2 cellular contexts compared by ENCODE assay signal in genomic region chr12:114447274-114447716, GRCh38.
TF ChIP-seq lines count a peak whose summit lies in the region.

No MANE protein-coding gene starts in this region.

TF ChIP-seq in H1, 55 proteins besides CTCF, POLR2A, EP300 and RAD21:
- TF ChIP-seq SRF (IDR thresholded peaks at IDR 0.05; ENCODE audit: low read depth, low read length): no peak
- no peak for TF ChIP-seq RBBP5 (IDR thresholded peaks at IDR 0.05; ENCODE audit: borderline replicate concordance, low read depth, low read length)
- TF ChIP-seq POU5F1 (IDR thresholded peaks at IDR 0.05; ENCODE audit: low read depth, low read length): no peak
- peak; percentile 84 for TF ChIP-seq RNF2 (IDR thresholded peaks at IDR 0.05; ENCODE audit: borderline replicate concordance, low read depth, low read length, missing control alignments, poor library complexity, severe bottlenecking)
- peak; percentile 28 for TF ChIP-seq KDM4A (IDR thresholded peaks at IDR 0.05; ENCODE audit: low read depth, low read length, severe bottlenecking)
- TF ChIP-seq SUZ12 (IDR thresholded peaks at IDR 0.05; ENCODE audit: low read length): peak; percentile 97
- TF ChIP-seq FOSL1 (IDR thresholded peaks at IDR 0.05; ENCODE audit: insufficient read depth, low read depth, low read length): no peak
- TF ChIP-seq SAP30 (IDR thresholded peaks at IDR 0.05; ENCODE audit: insufficient read depth, insufficient replicate concordance, low read length): no peak
- TF ChIP-seq POLR2AphosphoS5 (IDR thresholded peaks at IDR 0.05; ENCODE audit: low read depth, low read length): no peak
- no peak for TF ChIP-seq SIRT6 (IDR thresholded peaks at IDR 0.05; ENCODE audit: low read length)
- TF ChIP-seq CHD2 (IDR thresholded peaks at IDR 0.05; ENCODE audit: low read length): no peak
- TF ChIP-seq EZH2 (IDR thresholded peaks at IDR 0.05; ENCODE audit: low read depth, low read length, severe bottlenecking): peak; percentile 96
- no peak for TF ChIP-seq CHD1 (IDR thresholded peaks at IDR 0.05; ENCODE audit: low read depth, low read length)
- TF ChIP-seq YY1 (IDR thresholded peaks at IDR 0.05; ENCODE audit: low read depth, low read length): no peak
- TF ChIP-seq JUND (IDR thresholded peaks at IDR 0.05; ENCODE audit: low read length): no peak
- TF ChIP-seq EGR1 (IDR thresholded peaks at IDR 0.05; ENCODE audit: borderline replicate concordance, low read depth, low read length): no peak
- no peak for TF ChIP-seq JUN (IDR thresholded peaks at IDR 0.05; ENCODE audit: low read depth, low read length)
- TF ChIP-seq BCL11A (IDR thresholded peaks at IDR 0.05; ENCODE audit: low read depth in 2 of 2, low read length in 2 of 2): no peak
- no peak for TF ChIP-seq BACH1 (IDR thresholded peaks at IDR 0.05; ENCODE audit: low read length)
- TF ChIP-seq CHD7 (IDR thresholded peaks at IDR 0.05; ENCODE audit: insufficient replicate concordance, low read length): no peak

TF ChIP-seq in neural cell, 6 proteins besides CTCF, POLR2A, EP300 and RAD21:
- no peak for TF ChIP-seq TAF1 (IDR thresholded peaks at IDR 0.05; ENCODE audit: low read depth)
- TF ChIP-seq EZH2 (IDR thresholded peaks at IDR 0.05; ENCODE audit: borderline replicate concordance, insufficient read depth, low read length, poor library complexity, severe bottlenecking): peak; percentile 80
